In genomic region chr12:95473947-95474817, GRCh38 we compare ENCODE assay signal across 8 cellular contexts. TPM values are rescaled to one million over a fixed set of nuclear protein-coding genes. Genes with fewer than 3 reads are reported as not detected.
DNase-seq lines count a peak whose midpoint lies in the region; ATAC-seq and TF ChIP-seq lines count a peak whose summit lies in the region.

TSS of gene METAP2 (plus strand) at chr12:95474152. CDS start at chr12:95474180, 28 bp downstream.

- H3K36me3 Mint-ChIP-seq in T-helper 1 cell treated with Interleukin-12 subunit alpha and Interleukin-12 subunit beta and Interleukin-4 antibody, amounts not matched to agents 30 μg/mL and 1 μg/mL, for 36 hours (ENCODE audit: low read depth) = peaks cover 33% of the 10 kb centered on the region
- H3K36me3 Mint-ChIP-seq in progenitor cell of endocrine pancreas (ENCODE audit: insufficient read depth) = peaks cover 16% of the 10 kb centered on the region

- H3K9me3 Mint-ChIP-seq in T-helper 1 cell treated with Interleukin-12 subunit alpha and Interleukin-12 subunit beta and Interleukin-4 antibody, amounts not matched to agents 30 μg/mL and 1 μg/mL, for 36 hours = no peaks in the 10 kb centered on the region
- no peaks in the 10 kb centered on the region for H3K9me3 Mint-ChIP-seq in progenitor cell of endocrine pancreas (ENCODE audit: low read depth)

- in situ Hi-C loops in GM13977 (cut with MboI; ENCODE audit: low pct_unique_long_range_greater_than_20kb, low sequenced_read_pairs, unreplicated experiment) = no loop called here

- DNase-seq in GM13977 (ENCODE audit: low spot score) (peak; percentile 90), NCI-H1694 (lab: John Stamatoyannopoulos, UW) (peak; percentile 78), amniotic stem cell (lab: John Stamatoyannopoulos, UW) (peak; percentile 93), left cardiac atrium (peak; percentile 98), progenitor cell of endocrine pancreas (ENCODE audit: low spot score, unreplicated experiment) (peak; percentile 91), ureter (ENCODE audit: low spot score) (peak; percentile 97)

- ATAC-seq in HG02884 (IDR thresholded peaks at IDR 0.05; ENCODE audit: unreplicated experiment) (peak; percentile 96), left cardiac atrium (peak; percentile 100)

- peaks cover 40% of the 10 kb centered on the region for H3K4me1 Mint-ChIP-seq in T-helper 1 cell treated with Interleukin-12 subunit alpha and Interleukin-12 subunit beta and Interleukin-4 antibody, amounts not matched to agents 30 μg/mL and 1 μg/mL, for 36 hours (ENCODE audit: low read depth)
- peaks cover 19% of the 10 kb centered on the region for H3K4me1 Mint-ChIP-seq in progenitor cell of endocrine pancreas (ENCODE audit: low read depth)

- no peak for TF ChIP-seq CTCF in GM13977 (IDR thresholded peaks at IDR 0.05; ENCODE audit: extremely low read depth, insufficient read depth, missing control alignments)
- no peak for TF ChIP-seq CTCF in progenitor cell of endocrine pancreas (IDR thresholded peaks at IDR 0.05; ENCODE audit: unreplicated experiment)

- intact Hi-C loops in left cardiac atrium (cut with DNase I) = loop anchor here (5.0 to 10.0 kb wide), 2 partner anchors 92 to 119 kb away; no protein-coding TSS in a partner anchor

- H3K4me3 Mint-ChIP-seq in T-helper 1 cell treated with Interleukin-12 subunit alpha and Interleukin-12 subunit beta and Interleukin-4 antibody, amounts not matched to agents 30 μg/mL and 1 μg/mL, for 36 hours = peak within 1 kb of the TSS; percentile 100
- peak within 1 kb of the TSS; percentile 99 for H3K4me3 Mint-ChIP-seq in progenitor cell of endocrine pancreas (ENCODE audit: low read depth)

- peak within 1 kb of the TSS; percentile 100 for H3K27ac Mint-ChIP-seq in T-helper 1 cell treated with Interleukin-12 subunit alpha and Interleukin-12 subunit beta and Interleukin-4 antibody, amounts not matched to agents 30 μg/mL and 1 μg/mL, for 36 hours
- H3K27ac Mint-ChIP-seq in progenitor cell of endocrine pancreas = peak within 1 kb of the TSS; percentile 100

- no peaks in the 10 kb centered on the region for H3K27me3 Mint-ChIP-seq in T-helper 1 cell treated with Interleukin-12 subunit alpha and Interleukin-12 subunit beta and Interleukin-4 antibody, amounts not matched to agents 30 μg/mL and 1 μg/mL, for 36 hours (ENCODE audit: low read depth)
- H3K27me3 Mint-ChIP-seq in progenitor cell of endocrine pancreas = no peaks in the 10 kb centered on the region

RNA-seq across cellular contexts. Expression of gene METAP2, which starts in this region (rescaled TPM):
- total RNA-seq in left cardiac atrium (10 to 100 TPM; 51.9 to 60.2 TPM), progenitor cell of endocrine pancreas (83.8 and 90.6 TPM in 2 replicates), ureter (56.5 TPM)

Comparison
In these comparisons a context has a peak if more than half of its experiments do, and no peak if none do; other contexts are left out.
1. Peak in every context shown above with its lines: DNase-seq and ATAC-seq.